1 cellular context compared by ENCODE assay signal in genomic region chr12:1205512-1206060, GRCh38.
TF ChIP-seq lines count a peak whose summit lies in the region.

No MANE protein-coding gene starts in this region.

TF ChIP-seq in IMR-90, 13 proteins besides CTCF, POLR2A, EP300 and RAD21:
- no peak for TF ChIP-seq BHLHE40 (IDR thresholded peaks at IDR 0.05; ENCODE audit: low read depth, low read length)
- no peak for TF ChIP-seq CHD1 (IDR thresholded peaks at IDR 0.05; ENCODE audit: low read depth, low read length)
